ENCODE assay signal across 8 cellular contexts in the genomic region with DNA sequence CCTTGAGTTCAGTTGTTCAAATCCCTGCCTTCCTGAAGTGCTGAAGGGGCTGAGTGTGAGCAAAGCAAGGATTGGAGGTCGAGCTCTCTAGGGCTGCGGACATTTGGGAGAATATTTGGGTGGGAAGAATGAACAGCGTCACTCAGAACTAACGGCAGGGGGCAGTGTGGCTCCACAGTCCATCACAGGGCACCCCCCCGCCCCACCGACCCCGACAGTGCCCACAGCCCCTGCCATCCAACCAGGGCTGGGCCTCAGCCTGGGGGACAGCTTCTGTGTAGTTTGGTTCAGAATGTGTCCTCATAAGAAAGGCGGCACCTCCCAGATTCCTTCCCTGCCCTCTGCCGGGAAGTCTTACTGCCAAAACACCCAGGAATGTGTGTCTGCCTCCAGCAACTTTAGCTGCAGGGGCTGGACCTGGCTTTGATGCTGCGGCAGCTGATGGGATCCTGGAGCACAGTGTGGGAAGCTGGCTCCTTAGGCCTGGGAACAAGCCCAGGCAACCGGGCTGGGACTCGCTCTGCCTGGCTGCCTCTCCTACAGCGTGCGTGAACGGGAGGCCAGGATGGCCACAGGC.
DNase-seq lines count a peak whose midpoint lies in the region; ATAC-seq and TF ChIP-seq lines count a peak whose summit lies in the region.

No MANE protein-coding gene starts in this region.

- H3K4me3 Mint-ChIP-seq in immature natural killer cell: no peak overlapping the region

- H3K4me3 ChIP-seq in ascending aorta: no peak overlapping the region
- H3K4me3 ChIP-seq in rectal smooth muscle tissue (ENCODE audit: low read length): no peak overlapping the region

- peak overlapping the region; percentile 94 to 98 for H3K27ac ChIP-seq in ascending aorta
- H3K27ac ChIP-seq in rectal smooth muscle tissue (ENCODE audit: low read depth, low read length): peak overlapping the region; percentile 11

- no peaks in the 10 kb centered on the region for H3K4me1 Mint-ChIP-seq in immature natural killer cell

- H3K4me1 ChIP-seq in ascending aorta: peaks cover 31 to 53% of the 10 kb centered on the region in 2 donors
- peaks cover 9% of the 10 kb centered on the region for H3K4me1 ChIP-seq in rectal smooth muscle tissue (ENCODE audit: control insufficient read depth, insufficient read depth, low read length)

- no peak overlapping the region for H3K9ac ChIP-seq in rectal smooth muscle tissue (ENCODE audit: low read length)

- peak; percentile 94 for ATAC-seq in left ventricle myocardium superior
- no peak for ATAC-seq in GM19463 (IDR thresholded peaks at IDR 0.05; ENCODE audit: unreplicated experiment)

- H3K27ac Mint-ChIP-seq in immature natural killer cell: no peak overlapping the region

- H3K27me3 Mint-ChIP-seq in immature natural killer cell (ENCODE audit: low read depth in 3 of 3): peaks cover 0 to 5% (median 4%) of the 10 kb centered on the region in 3 donors

- intact Hi-C loops in ascending aorta (cut with DNase I) (loop anchor here (1.0 to 10.0 kb wide), 11 partner anchors 28 to 505 kb away; partner anchors contain the start of genes MX1 and PRDM15), left ventricle myocardium superior (cut with micrococcal nuclease) (loop anchor here (5.0 kb wide), 1 partner anchor 165 kb away; no protein-coding TSS in a partner anchor)

- H3K9me3 ChIP-seq in ascending aorta: no peaks in the 10 kb centered on the region

- peak; percentile 87 to 89 (median 87) for TF ChIP-seq CTCF in ascending aorta (IDR thresholded peaks at IDR 0.05)

- peak; percentile 61 for DNase-seq in activated CD8-positive, alpha-beta memory T cell treated with anti-CD3 and anti-CD28 coated beads for 24 hours
- no peak for DNase-seq in activated CD8-positive, alpha-beta memory T cell treated with anti-CD3 and anti-CD28 coated beads, Interleukin-2, amount 50 U/mL, for 4 hours
- DNase-seq in NCI-H2227 treated with DMSO at 0.1 percent for 48 hours (lab: John Stamatoyannopoulos, UW): peak; percentile 48
- DNase-seq in ascending aorta (ENCODE audit: low spot score in 2 of 2): peak; percentile 80 to 97
- peak; percentile 81 for DNase-seq in left ventricle myocardium superior
- DNase-seq in immature natural killer cell: no peak

- H3K9me3 Mint-ChIP-seq in immature natural killer cell: no peaks in the 10 kb centered on the region

- no peaks in the 10 kb centered on the region for H3K36me3 Mint-ChIP-seq in immature natural killer cell

- H3K27me3 ChIP-seq in ascending aorta (no peaks in the 10 kb centered on the region), rectal smooth muscle tissue (ENCODE audit: control insufficient read depth, insufficient read depth, low read length) (no peaks in the 10 kb centered on the region)

- H3K36me3 ChIP-seq in ascending aorta (no peaks in the 10 kb centered on the region), rectal smooth muscle tissue (ENCODE audit: control insufficient read depth, insufficient read depth, low read length) (no peaks in the 10 kb centered on the region)

Comparison
In these comparisons a context has a peak if more than half of its experiments do, and no peak if none do; other contexts are left out.
1. DNase-seq: peak in activated CD8-positive, alpha-beta memory T cell treated with anti-CD3 and anti-CD28 coated beads for 24 hours (single experiment), NCI-H2227 treated with DMSO at 0.1 percent for 48 hours (single experiment), ascending aorta (2 of 2) and left ventricle myocardium superior (single experiment); none in activated CD8-positive, alpha-beta memory T cell treated with anti-CD3 and anti-CD28 coated beads, Interleukin-2, amount 50 U/mL, for 4 hours (single experiment) and immature natural killer cell (0 of 3).